ENCODE assay signal across 9 cellular contexts in the genomic region with DNA sequence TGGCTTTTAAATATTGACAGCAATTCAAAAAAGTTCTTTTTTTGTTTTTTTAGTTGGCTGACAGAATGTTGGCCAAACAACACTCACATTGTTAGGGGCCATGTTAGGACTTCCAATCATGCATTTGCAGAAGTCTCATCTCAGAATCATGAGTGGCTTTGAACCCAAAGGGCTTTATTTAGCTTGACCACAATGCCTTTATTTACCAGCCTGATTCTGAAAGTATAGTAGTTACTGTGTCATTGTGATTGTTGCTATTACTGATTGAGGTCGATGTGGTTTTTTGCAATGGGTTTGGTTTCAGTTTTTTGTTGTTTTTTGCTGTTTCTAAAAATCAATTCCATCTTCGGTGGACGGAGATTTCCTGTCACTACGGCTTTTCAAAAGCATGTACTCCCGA. TPM values are rescaled to one million over a fixed set of nuclear protein-coding genes. Genes with fewer than 3 reads are reported as not detected.
DNase-seq lines count a peak whose midpoint lies in the region; ATAC-seq and TF ChIP-seq lines count a peak whose summit lies in the region.
"Had no signal": no experiment of that assay in that cellular context is flagged by ENCODE, and none has a peak within 500 bp of the region (broad histone marks: within the 10 kb centered on the region; RNA-seq: fewer than 3 reads in every experiment).

No MANE protein-coding gene starts in this region.

- CTCF ChIA-PET in activated CD4-positive, alpha-beta memory T cell treated with anti-CD3 and anti-CD28 coated beads, Interleukin-2, amount 10 ng/mL, durations not matched to agents 7 days and 5 days (lab: Charles Lee) = no interaction called here

- POLR2A ChIA-PET in activated CD4-positive, alpha-beta memory T cell treated with anti-CD3 and anti-CD28 coated beads, Interleukin-2, amount 10 ng/mL, durations not matched to agents 7 days and 5 days (lab: Charles Lee) = no interaction called here

- DNase-seq in GM19240 (ENCODE audit: insufficient read length, low spot score) = peak; percentile 55
- DNase-seq in MV-4-11 (lab: John Stamatoyannopoulos, UW) = peak; percentile 69
- peak in 7 of 49 donors; percentile 4 to 59 (median 14) for DNase-seq in substantia nigra (lab: John Stamatoyannopoulos, UW)
- no peak for DNase-seq in activated CD4-positive, alpha-beta memory T cell treated with anti-CD3 and anti-CD28 coated beads, Interleukin-2, amount 10 ng/mL, durations not matched to agents 7 days and 5 days
- no peak for DNase-seq in NCI-H446 treated with DMSO at 0.1 percent for 48 hours (lab: John Stamatoyannopoulos, UW)
- no peak for DNase-seq in type B pancreatic cell (ENCODE audit: extremely low spot score, unreplicated experiment)
- DNase-seq: NCI-H1417 treated with DMSO at 0.1 percent for 48 hours, right cardiac atrium had no signal

- peaks cover 32% of the 10 kb centered on the region for H3K27me3 Mint-ChIP-seq in activated CD4-positive, alpha-beta memory T cell treated with anti-CD3 and anti-CD28 coated beads, Interleukin-2, amount 10 ng/mL, durations not matched to agents 7 days and 5 days
- H3K27me3 Mint-ChIP-seq in type B pancreatic cell = peaks cover 21% of the 10 kb centered on the region

- no peak overlapping the region for H3K27ac Mint-ChIP-seq in activated CD4-positive, alpha-beta memory T cell treated with anti-CD3 and anti-CD28 coated beads, Interleukin-2, amount 10 ng/mL, durations not matched to agents 7 days and 5 days
- H3K27ac Mint-ChIP-seq in type B pancreatic cell = no peak overlapping the region

- peak; percentile 94 for ATAC-seq in HG02759 (IDR thresholded peaks at IDR 0.05; ENCODE audit: unreplicated experiment)

- peaks cover 5% of the 10 kb centered on the region for H3K4me1 Mint-ChIP-seq in activated CD4-positive, alpha-beta memory T cell treated with anti-CD3 and anti-CD28 coated beads, Interleukin-2, amount 10 ng/mL, durations not matched to agents 7 days and 5 days
- H3K4me1 Mint-ChIP-seq in type B pancreatic cell (ENCODE audit: unreplicated experiment) = no peaks in the 10 kb centered on the region

- peak overlapping the region; percentile 97 for H3K27ac ChIP-seq in substantia nigra (ENCODE audit: low read depth, low read length, poor library complexity, severe bottlenecking)

- H3K4me3 Mint-ChIP-seq in activated CD4-positive, alpha-beta memory T cell treated with anti-CD3 and anti-CD28 coated beads, Interleukin-2, amount 10 ng/mL, durations not matched to agents 7 days and 5 days = no peak overlapping the region
- H3K4me3 Mint-ChIP-seq in type B pancreatic cell = no peak overlapping the region

- TF ChIP-seq CTCF in type B pancreatic cell (conservative IDR thresholded peaks at IDR 0.05) = no peak

- H3K9me3 Mint-ChIP-seq in activated CD4-positive, alpha-beta memory T cell treated with anti-CD3 and anti-CD28 coated beads, Interleukin-2, amount 10 ng/mL, durations not matched to agents 7 days and 5 days = no peaks in the 10 kb centered on the region
- no peaks in the 10 kb centered on the region for H3K9me3 Mint-ChIP-seq in type B pancreatic cell

- H3K36me3 Mint-ChIP-seq in activated CD4-positive, alpha-beta memory T cell treated with anti-CD3 and anti-CD28 coated beads, Interleukin-2, amount 10 ng/mL, durations not matched to agents 7 days and 5 days (ENCODE audit: low read depth) = no peaks in the 10 kb centered on the region
- no peaks in the 10 kb centered on the region for H3K36me3 Mint-ChIP-seq in type B pancreatic cell

RNA-seq across cellular contexts. Expression of a gene that starts 7.2 kb away (rescaled TPM):
- total RNA-seq in activated CD4-positive, alpha-beta memory T cell treated with anti-CD3 and anti-CD28 coated beads, Interleukin-2, amount 10 ng/mL, durations not matched to agents 7 days and 5 days = not detected
- total RNA-seq in type B pancreatic cell (ENCODE audit: low replicate concordance) = 0.52 and 0.68 TPM in 2 replicates

RNA-seq across cellular contexts. Expression of a gene that starts 10.3 kb away (rescaled TPM):
- not detected for total RNA-seq in activated CD4-positive, alpha-beta memory T cell treated with anti-CD3 and anti-CD28 coated beads, Interleukin-2, amount 10 ng/mL, durations not matched to agents 7 days and 5 days
- 0.95 and 1.3 TPM in 2 replicates for total RNA-seq in type B pancreatic cell (ENCODE audit: low replicate concordance)

Comparison
In these comparisons a context has a peak if more than half of its experiments do, and no peak if none do; other contexts are left out.
1. DNase-seq: peak in GM19240 (single experiment) and MV-4-11 (single experiment); none in activated CD4-positive, alpha-beta memory T cell treated with anti-CD3 and anti-CD28 coated beads, Interleukin-2, amount 10 ng/mL, durations not matched to agents 7 days and 5 days (single experiment), NCI-H446 treated with DMSO at 0.1 percent for 48 hours (single experiment) and type B pancreatic cell (single experiment).